Comparison of ENCODE assay signal across 8 cellular contexts in the genomic region with DNA sequence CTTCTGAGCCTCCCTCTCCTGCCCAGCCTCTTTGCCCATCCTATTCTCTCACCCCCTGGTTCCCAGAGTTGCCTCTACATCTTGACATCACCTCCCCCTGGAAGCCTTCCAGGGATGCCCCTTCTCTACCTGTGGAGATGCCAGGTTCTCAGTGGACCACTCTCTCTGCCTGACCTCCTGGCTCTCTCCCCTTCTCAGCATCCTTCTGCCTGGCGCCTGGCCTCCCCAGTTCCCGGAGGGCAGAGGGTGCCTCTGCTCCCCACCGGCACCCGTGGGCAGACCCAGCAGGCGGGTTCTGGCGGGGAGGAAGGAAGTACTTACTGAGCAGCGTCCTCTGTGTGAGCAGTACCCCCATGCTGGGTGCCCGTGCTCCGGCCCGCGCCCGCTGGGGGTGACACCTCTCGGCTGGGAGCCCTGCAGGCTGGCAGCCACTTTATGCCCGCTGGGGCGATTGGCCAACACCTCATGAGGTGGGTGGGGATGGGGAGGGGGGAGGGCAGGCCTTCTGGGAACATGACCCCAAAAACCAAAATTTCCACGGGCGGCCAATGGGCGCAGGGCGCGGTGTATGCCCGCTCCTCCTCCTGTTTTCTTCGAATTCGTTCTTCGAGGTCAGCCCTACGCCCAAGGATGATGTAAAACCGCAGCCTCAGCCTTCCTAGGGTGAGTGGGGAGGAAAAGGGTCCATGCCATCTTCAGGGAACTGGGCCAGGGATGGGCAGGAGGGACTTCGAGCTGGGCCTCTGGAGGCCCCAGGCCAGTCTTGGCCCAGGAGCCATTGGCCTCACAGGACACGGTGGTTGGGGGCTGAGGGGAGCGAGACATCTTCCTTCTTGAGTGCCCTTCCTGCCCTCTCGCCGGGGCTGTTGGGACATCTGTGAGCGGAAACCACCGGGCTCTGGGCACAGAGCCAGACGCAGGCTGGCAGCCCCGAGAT. TPM values are rescaled to one million over a fixed set of nuclear protein-coding genes. Genes with fewer than 3 reads are reported as not detected.
DNase-seq lines count a peak whose midpoint lies in the region; ATAC-seq and TF ChIP-seq lines count a peak whose summit lies in the region.

Gene OSM, minus strand, starts transcription at position 407 of the 937 bp plus-strand sequence. Its CDS starts 52 bp downstream, at position 355.

- no peaks in the 10 kb centered on the region for H3K9me3 ChIP-seq in CD4-positive, alpha-beta T cell (ENCODE audit: control insufficient read depth, low read length)
- H3K9me3 ChIP-seq in Karpas-422 (ENCODE audit: low read length): no peaks in the 10 kb centered on the region

- peak within 1 kb of the TSS; percentile 90 for H3K27ac ChIP-seq in CD4-positive, alpha-beta T cell (ENCODE audit: low read depth, low read length)
- H3K27ac ChIP-seq in Karpas-422 (ENCODE audit: low read length): no peak within 1 kb of the TSS
- H3K27ac ChIP-seq in layer of hippocampus (ENCODE audit: low read depth, low read length): peak within 1 kb of the TSS; percentile 77

- H3K27ac Mint-ChIP-seq in CD4-positive, alpha-beta T cell: peak within 1 kb of the TSS; percentile 99

- no peaks in the 10 kb centered on the region for H3K27me3 ChIP-seq in CD4-positive, alpha-beta T cell (ENCODE audit: control insufficient read depth, insufficient read depth, low read length)
- no peaks in the 10 kb centered on the region for H3K27me3 ChIP-seq in Karpas-422 (ENCODE audit: low read length)
- no peaks in the 10 kb centered on the region for H3K27me3 ChIP-seq in layer of hippocampus (ENCODE audit: control insufficient read depth, insufficient read depth, low read length)

- peak; percentile 31 for ATAC-seq in CD4-positive, alpha-beta T cell (ENCODE audit: poor library complexity)
- no peak for ATAC-seq in GM19035 (IDR thresholded peaks at IDR 0.05; ENCODE audit: unreplicated experiment)

- peak within 1 kb of the TSS; percentile 79 for H3K4me3 ChIP-seq in Karpas-422 (ENCODE audit: low read length)

- peaks cover 54% of the 10 kb centered on the region for H3K4me1 Mint-ChIP-seq in CD4-positive, alpha-beta T cell (ENCODE audit: low read depth)

- POLR2A ChIA-PET in CD4-positive, alpha-beta T cell (lab: Charles Lee): interaction anchor here (0.8 to 3.1 kb wide), 4 partner anchors 11 to 60 kb away, joined by 3 to 9 read pairs (median 4); partner anchors contain the start of genes CASTOR1 and TBC1D10A

- no peak for TF ChIP-seq CTCF in CD4-positive, alpha-beta T cell (IDR thresholded peaks at IDR 0.05)

- no peaks in the 10 kb centered on the region for H3K9me2 ChIP-seq in Karpas-422 (replicated peaks; ENCODE audit: insufficient read depth, low read length)

- peaks cover 14% of the 10 kb centered on the region; the same call in 1 of the 2 replicates for H4K20me1 ChIP-seq in Karpas-422 (ENCODE audit: insufficient read depth, low read depth, low read length)

- H3K36me3 ChIP-seq in Karpas-422 (ENCODE audit: insufficient read depth, low read length): no peaks in the 10 kb centered on the region

- peak within 1 kb of the TSS; percentile 93 for H3K4me2 ChIP-seq in Karpas-422 (ENCODE audit: low read depth, low read length, poor library complexity, severe bottlenecking)

- no peaks in the 10 kb centered on the region for H3K9me3 Mint-ChIP-seq in CD4-positive, alpha-beta T cell

- H2AFZ ChIP-seq in Karpas-422 (ENCODE audit: low read length): peak within 1 kb of the TSS; percentile 81; the same call in 1 of the 2 replicates

- H3K36me3 Mint-ChIP-seq in CD4-positive, alpha-beta T cell (ENCODE audit: low read depth): peaks cover 29% of the 10 kb centered on the region

- no peaks in the 10 kb centered on the region for H3K79me2 ChIP-seq in Karpas-422 (ENCODE audit: low read length)

- intact Hi-C loops in CD4-positive, alpha-beta T cell (cut with DNase I, micrococcal nuclease): loop anchor here in 1 of 2 experiments (1.0 to 5.0 kb wide), 2 partner anchors 40 to 159 kb away; no protein-coding TSS in a partner anchor

- H3K4me3 Mint-ChIP-seq in CD4-positive, alpha-beta T cell: peak within 1 kb of the TSS; percentile 95

- H3K4me1 ChIP-seq in Karpas-422 (ENCODE audit: low read length): peaks cover 26% of the 10 kb centered on the region

- CTCF ChIA-PET in CD4-positive, alpha-beta T cell (lab: Charles Lee): interaction anchor here (1.0 to 1.8 kb wide), 2 partner anchors 21 kb away, joined by 3 to 10 read pairs; no protein-coding TSS in a partner anchor

- no peaks in the 10 kb centered on the region for H3K27me3 Mint-ChIP-seq in CD4-positive, alpha-beta T cell

- DNase-seq in CD4-positive, alpha-beta T cell: peak; percentile 38 to 69 (median 60)
- DNase-seq in Karpas-422 (peak; percentile 81), SHP77 treated with DMSO at 0.1 percent for 48 hours (lab: John Stamatoyannopoulos, UW) (no peak), AG08395 (ENCODE audit: low spot score) (no peak)
- DNase-seq in activated T-cell treated with anti-CD3 and anti-CD28 coated beads, Interleukin-2, amount 50 U/mL, for 1 hour: peak; percentile 74
- peak; percentile 41 for DNase-seq in stimulated activated CD8-positive, alpha-beta memory T cell treated with anti-CD3 and anti-CD28 coated beads, Interleukin-7, amount 100 ng/mL, for 24 hours (ENCODE audit: low read depth)

- H3K9ac ChIP-seq in Karpas-422 (ENCODE audit: low read length): peak within 1 kb of the TSS; percentile 88

RNA-seq across cellular contexts. Expression of gene OSM, which starts in this region (rescaled TPM):
- total RNA-seq in CD4-positive, alpha-beta T cell: 10 to 100 TPM; 13.9 to 16.7 TPM
- not detected in 2 replicates for total RNA-seq in Karpas-422 (2014; rRNA removed; shearing (Covaris generic); ENCODE audit: low replicate concordance)

Comparison
In these comparisons a context has a peak if more than half of its experiments do, and no peak if none do; other contexts are left out.
1. RNA of gene OSM (total RNA-seq): 13.9 to 16.7 TPM in CD4-positive, alpha-beta T cell; not detected in Karpas-422; every median in the first group is over 10 times any median in the second.
2. Peak in DNase-seq, H3K4me3 ChIP-seq, H3K9ac ChIP-seq and H3K4me2 ChIP-seq in Karpas-422; RNA of the gene not detected or under 1 TPM.
3. DNase-seq: peak in CD4-positive, alpha-beta T cell (10 of 10), activated T-cell treated with anti-CD3 and anti-CD28 coated beads, Interleukin-2, amount 50 U/mL, for 1 hour (single experiment) and stimulated activated CD8-positive, alpha-beta memory T cell treated with anti-CD3 and anti-CD28 coated beads, Interleukin-7, amount 100 ng/mL, for 24 hours (single experiment); none in SHP77 treated with DMSO at 0.1 percent for 48 hours (single experiment) and AG08395 (single experiment).